ENCODE assay signal across 1 cellular context in the genomic region with DNA sequence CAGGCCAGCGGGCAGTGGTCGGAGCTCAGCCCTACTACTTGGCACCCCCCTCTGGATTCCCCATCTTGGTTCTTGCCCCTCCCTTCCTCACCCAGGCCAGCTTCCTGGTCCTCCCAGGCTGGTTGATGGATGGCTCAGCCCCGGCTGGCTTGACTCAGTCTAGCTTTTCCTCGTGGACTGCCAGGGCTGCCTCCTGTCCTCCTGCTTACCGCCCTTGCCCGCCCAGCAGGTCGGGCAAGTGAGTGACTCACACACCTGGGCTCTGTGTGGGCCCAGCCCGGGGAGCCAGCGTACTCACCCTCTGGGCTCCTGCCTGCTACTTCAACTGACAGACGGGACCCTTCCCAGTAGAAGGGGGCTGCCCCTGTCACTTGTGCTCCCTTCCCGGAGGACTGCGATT.
A peak's percentile ranks its signal among the peaks of the same experiment; 100 is the strongest.
TF ChIP-seq lines count a peak whose summit lies in the region.

No MANE protein-coding gene starts in this region.

TF ChIP-seq in H1, 55 proteins besides CTCF, POLR2A, EP300 and RAD21:
- TF ChIP-seq, protein P1, sequence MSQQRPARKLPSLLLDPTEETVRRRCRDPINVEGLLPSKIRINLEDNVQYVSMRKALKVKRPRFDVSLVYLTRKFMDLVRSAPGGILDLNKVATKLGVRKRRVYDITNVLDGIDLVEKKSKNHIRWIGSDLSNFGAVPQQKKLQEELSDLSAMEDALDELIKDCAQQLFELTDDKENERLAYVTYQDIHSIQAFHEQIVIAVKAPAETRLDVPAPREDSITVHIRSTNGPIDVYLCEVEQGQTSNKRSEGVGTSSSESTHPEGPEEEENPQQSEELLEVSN (IDR thresholded peaks at IDR 0.05): 0 out of 2 replicates have a peak, but pooled peaks have one; percentile 28
- TF ChIP-seq RXRA (IDR thresholded peaks at IDR 0.05; ENCODE audit: insufficient read depth, low read depth, low read length): no peak
